Comparison of ENCODE assay signal across 29 cellular contexts in the genomic region with DNA sequence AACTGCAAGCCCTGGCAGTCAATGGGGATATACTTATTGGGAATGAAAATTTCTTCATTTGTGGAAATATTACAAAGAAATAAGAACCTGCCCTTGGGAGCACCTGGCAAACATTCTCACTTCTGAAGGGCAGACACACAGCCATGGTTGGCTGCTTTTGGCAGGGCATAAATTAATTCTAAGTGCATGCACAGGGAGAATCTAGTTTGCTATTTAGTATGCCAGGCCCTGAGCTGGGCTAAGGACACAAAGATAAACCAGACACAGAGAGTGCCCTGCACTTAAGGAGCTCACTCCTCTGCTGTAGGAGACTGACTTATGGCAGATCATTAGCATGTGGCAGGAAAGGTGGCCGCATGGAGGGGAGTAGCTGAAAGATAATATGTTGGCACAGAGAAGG.
"Had no signal": no experiment of that assay in that cellular context is flagged by ENCODE, and none has a peak within 500 bp of the region (broad histone marks: within the 10 kb centered on the region; RNA-seq: fewer than 3 reads in every experiment).

No MANE protein-coding gene starts in this region.

- H3K9ac ChIP-seq: KMS-11 had no signal

- H3K27ac ChIP-seq: ascending aorta, cardiac muscle cell, KMS-11, PC-9, RWPE1, WERI-Rb-1 had no signal

- ATAC-seq: activated CD8-positive, alpha-beta T cell treated with anti-CD3 and anti-CD28 coated beads for 36 hours; activated T-cell treated with anti-CD3 and anti-CD28 coated beads, Interleukin-2, amount 50 U/mL, for 72 hours; Right ventricle myocardium inferior had no signal

- H3K36me3 Mint-ChIP-seq: activated naive CD4-positive, alpha-beta T cell treated with anti-CD3 and anti-CD28 coated beads, Interleukin-2, amount 50 U/mL, for 24 hours; activated naive CD8-positive, alpha-beta T cell treated with anti-CD3 and anti-CD28 coated beads, Interleukin-2, amount 10 ng/mL, durations not matched to agents 7 days and 5 days had no signal

- H3K4me3 ChIP-seq: ascending aorta, cardiac muscle cell, PC-9 had no signal

- H3K9me3 Mint-ChIP-seq: activated CD8-positive, alpha-beta T cell treated with anti-CD3 and anti-CD28 coated beads for 36 hours; activated naive CD4-positive, alpha-beta T cell treated with anti-CD3 and anti-CD28 coated beads, Interleukin-2, amount 50 U/mL, for 24 hours; activated naive CD8-positive, alpha-beta T cell treated with anti-CD3 and anti-CD28 coated beads, Interleukin-2, amount 10 ng/mL, durations not matched to agents 7 days and 5 days; activated T-cell treated with anti-CD3 and anti-CD28 coated beads, Interleukin-2, amount 50 U/mL, for 72 hours; activated T-helper 2 cell treated with anti-CD3 and anti-CD28 coated beads, Interferon-gamma antibody, Interleukin-2, Interleukin-4, amounts not matched to agents 10 μg/mL and 5 μg/mL and 100 μg/mL, durations not matched to agents 14 hours and 24 hours and 36 hours; central memory CD8-positive, alpha-beta T cell had no signal

- H3K27me3 ChIP-seq: ascending aorta, cardiac muscle cell had no signal

- H2AFZ ChIP-seq: PC-9 had no signal

- DNase-seq: activated CD4-positive, alpha-beta T cell treated with anti-CD3 and anti-CD28 coated beads for 1 hour; activated CD4-positive, alpha-beta T cell treated with anti-CD3 and anti-CD28 coated beads for 48 hours; activated CD4-positive, alpha-beta T cell treated with anti-CD3 and anti-CD28 coated beads, Interleukin-2, amount 50 U/mL, for 4 hours; activated CD4-positive, CD25-positive, alpha-beta regulatory T cell; activated CD8-positive, alpha-beta T cell treated with anti-CD3 and anti-CD28 coated beads for 36 hours; activated gamma-delta T cell; activated naive CD4-positive, alpha-beta T cell treated with Interleukin-2 at 50 U/mL for 16 hours; activated naive CD8-positive, alpha-beta T cell treated with anti-CD3 and anti-CD28 coated beads, Interleukin-2, amount 10 ng/mL, durations not matched to agents 7 days and 5 days; activated T-cell treated with anti-CD3 and anti-CD28 coated beads, Interleukin-2, amount 50 U/mL, for 1 hour; activated T-cell treated with anti-CD3 and anti-CD28 coated beads, Interleukin-2, amount 50 U/mL, for 72 hours; amygdala; NCI-H1092 treated with DMSO at 0.1 percent for 48 hours; NCI-H146; NCI-H2029 treated with DMSO at 0.1 percent for 48 hours; NCI-H2107; NCI-H510A; NCI-H526; NCI-H774; PC-9; T1000; WERI-Rb-1 had no signal

- H3K9me3 ChIP-seq: ascending aorta had no signal

- H3K4me2 ChIP-seq: KMS-11, PC-9 had no signal

- H3K27me3 Mint-ChIP-seq: activated CD8-positive, alpha-beta T cell treated with anti-CD3 and anti-CD28 coated beads for 36 hours; activated naive CD4-positive, alpha-beta T cell treated with anti-CD3 and anti-CD28 coated beads, Interleukin-2, amount 50 U/mL, for 24 hours; central memory CD8-positive, alpha-beta T cell had no signal

- H3K27ac Mint-ChIP-seq: activated CD8-positive, alpha-beta T cell treated with anti-CD3 and anti-CD28 coated beads for 36 hours; activated naive CD4-positive, alpha-beta T cell treated with anti-CD3 and anti-CD28 coated beads, Interleukin-2, amount 50 U/mL, for 24 hours; activated naive CD8-positive, alpha-beta T cell treated with anti-CD3 and anti-CD28 coated beads, Interleukin-2, amount 10 ng/mL, durations not matched to agents 7 days and 5 days; activated T-cell treated with anti-CD3 and anti-CD28 coated beads, Interleukin-2, amount 50 U/mL, for 72 hours; activated T-helper 2 cell treated with anti-CD3 and anti-CD28 coated beads, Interferon-gamma antibody, Interleukin-2, Interleukin-4, amounts not matched to agents 10 μg/mL and 5 μg/mL and 100 μg/mL, durations not matched to agents 14 hours and 24 hours and 36 hours had no signal

- H3K4me3 Mint-ChIP-seq: activated CD8-positive, alpha-beta T cell treated with anti-CD3 and anti-CD28 coated beads for 36 hours; activated naive CD4-positive, alpha-beta T cell treated with anti-CD3 and anti-CD28 coated beads, Interleukin-2, amount 50 U/mL, for 24 hours; activated naive CD8-positive, alpha-beta T cell treated with anti-CD3 and anti-CD28 coated beads, Interleukin-2, amount 10 ng/mL, durations not matched to agents 7 days and 5 days; activated T-cell treated with anti-CD3 and anti-CD28 coated beads, Interleukin-2, amount 50 U/mL, for 72 hours; central memory CD8-positive, alpha-beta T cell had no signal

- H3K36me3 ChIP-seq: ascending aorta, cardiac muscle cell, WERI-Rb-1 had no signal

- H3K4me1 ChIP-seq: ascending aorta had no signal
